21 cellular contexts compared by ENCODE assay signal in genomic region chr11:94613120-94613519, GRCh38. TPM values are rescaled to one million over a fixed set of nuclear protein-coding genes. Genes with fewer than 3 reads are reported as not detected.
DNase-seq lines count a peak whose midpoint lies in the region; ATAC-seq, FAIRE-seq and TF ChIP-seq lines count a peak whose summit lies in the region.
"Had no signal": no experiment of that assay in that cellular context is flagged by ENCODE, and none has a peak within 500 bp of the region (broad histone marks: within the 10 kb centered on the region; RNA-seq: fewer than 3 reads in every experiment).

No MANE protein-coding gene starts in this region.

- H3K4me2 ChIP-seq in GM12878 (ENCODE audit: control insufficient read depth, insufficient read depth), result no peak overlapping the region
- H3K4me2 ChIP-seq: A549; BLaER1 treated with 17β-estradiol and CSF1 and Interleukin-3, amounts not matched to agents 10 nM and 100 nM had no signal

- no peak for TF ChIP-seq POLR2A in GM12878 (IDR thresholded peaks at IDR 0.05; ENCODE audit: low read depth, low read length)
- no peak for TF ChIP-seq POLR2A in body of pancreas (IDR thresholded peaks at IDR 0.05)

- no peak for TF ChIP-seq EP300 in GM12878 (IDR thresholded peaks at IDR 0.05; ENCODE audit: borderline replicate concordance in 1 of 2, control insufficient read depth in 1 of 2, low read depth in 2 of 2, low read length in 2 of 2)

- H2AFZ ChIP-seq in GM12878 (ENCODE audit: control insufficient read depth, low read depth, low read length), result no peak overlapping the region

- no peak for TF ChIP-seq CTCF in GM12878 (IDR thresholded peaks at IDR 0.05 in 2 of 3, conservative IDR thresholded peaks at IDR 0.05 in 1 of 3; ENCODE audit: control insufficient read depth in 2 of 3, extremely low read depth in 1 of 3, insufficient read depth in 1 of 3, low read depth in 3 of 3, low read length in 3 of 3)
- TF ChIP-seq CTCF in body of pancreas (IDR thresholded peaks at IDR 0.05), result no peak

- FAIRE-seq in GM12878 (lab: Jason Lieb, UNC) (no peak), GM19239 (lab: Jason Lieb, UNC) (no peak)
- FAIRE-seq: A549, D721Med, GM12892, GM18507 had no signal

- no peaks in the 10 kb centered on the region for H3K27me3 ChIP-seq in GM12878 (replicated peaks in 1 of 2; ENCODE audit: control insufficient read depth in 2 of 2, insufficient read depth in 2 of 2, low read length in 1 of 2)
- H3K27me3 ChIP-seq in body of pancreas, result no peaks in the 10 kb centered on the region
- H3K27me3 ChIP-seq: BLaER1 treated with 17β-estradiol and CSF1 and Interleukin-3, amounts not matched to agents 10 nM and 100 nM had no signal

- H3K9me3 ChIP-seq in GM12878 (replicated peaks; ENCODE audit: control insufficient read depth, insufficient read depth, low read length), result no peaks in the 10 kb centered on the region; the same call in 2 of the 3 replicates
- H3K9me3 ChIP-seq in body of pancreas, result peaks cover 0 to 14% (median 0%) of the 10 kb centered on the region in 3 donors

- SMC1A ChIA-PET in GM12878 (lab: Charles Lee; ENCODE audit: uncharacterized antibody, unreplicated experiment), result interaction anchor here (0.7 to 3.0 kb wide), 7 partner anchors 7 to 287 kb away, joined by 3 to 16 read pairs (median 3); no protein-coding TSS in a partner anchor

- H3K4me3 ChIP-seq in GM12878, result no peak overlapping the region
- H3K4me3 ChIP-seq in body of pancreas, result no peak overlapping the region
- H3K4me3 ChIP-seq: A549; BLaER1 treated with 17β-estradiol and CSF1 and Interleukin-3, amounts not matched to agents 10 nM and 100 nM had no signal

- peak; percentile 11 for DNase-seq in DMS53 (lab: John Stamatoyannopoulos, UW)
- DNase-seq in DMS53 treated with DMSO at 0.1 percent for 48 hours (lab: John Stamatoyannopoulos, UW; ENCODE audit: unreplicated experiment), result no peak
- DNase-seq in OCI-M1 (lab: John Stamatoyannopoulos, UW), result peak; percentile 14
- no peak for DNase-seq in GM12878 (ENCODE audit: low read depth, low spot score)
- DNase-seq in GM19239 (ENCODE audit: insufficient read length, low spot score), result no peak
- no peak for DNase-seq in body of pancreas
- DNase-seq in iPS-NIHi7 (ENCODE audit: extremely low spot score), result no peak
- DNase-seq: AML-193; Caco-2; Calu3; CD4-positive, alpha-beta T cell; CD8-positive, alpha-beta T cell; DMS79 treated with DMSO at 0.1 percent for 48 hours; GF-D8 had no signal

- no peak for TF ChIP-seq RAD21 in GM12878 (IDR thresholded peaks at IDR 0.05; ENCODE audit: insufficient read depth, low read depth, low read length)

- POLR2A ChIA-PET in GM12878 (lab: Charles Lee), result interaction anchor here (0.8 to 1.5 kb wide), 2 partner anchors 8 to 16 kb away, joined by 3 to 4 read pairs; no protein-coding TSS in a partner anchor

- in situ Hi-C loops in GM12878 (cut with MboI), result no loop called here

- intact Hi-C loops in GM12878 (cut with micrococcal nuclease; ENCODE audit: unreplicated experiment), result no loop called here
- intact Hi-C loops in body of pancreas (cut with DNase I), result no loop called here

- ATAC-seq in GM12878 (no peak), body of pancreas (no peak)
- ATAC-seq: A549; CD8-positive, alpha-beta T cell had no signal

- no peaks in the 10 kb centered on the region for H3K4me1 ChIP-seq in GM12878 (ENCODE audit: control insufficient read depth, insufficient read depth, low read length)
- no peaks in the 10 kb centered on the region for H3K4me1 ChIP-seq in body of pancreas
- H3K4me1 ChIP-seq: A549; BLaER1 treated with 17β-estradiol and CSF1 and Interleukin-3, amounts not matched to agents 10 nM and 100 nM; Caco-2 had no signal

- no peaks in the 10 kb centered on the region for H4K20me1 ChIP-seq in GM12878 (ENCODE audit: control insufficient read depth, insufficient read depth)
- H4K20me1 ChIP-seq: BLaER1 treated with 17β-estradiol and CSF1 and Interleukin-3, amounts not matched to agents 10 nM and 100 nM had no signal

- H3K36me3 ChIP-seq in GM12878 (ENCODE audit: control insufficient read depth in 2 of 2, insufficient read depth in 2 of 2, low read length in 1 of 2) (no peaks in the 10 kb centered on the region), body of pancreas (replicated peaks in 1 of 2; ENCODE audit: insufficient read depth in 1 of 2, low read depth in 2 of 2) (no peaks in the 10 kb centered on the region)

- CTCF ChIA-PET in GM12878 (lab: Yijun Ruan, JAX), result interaction anchor here (0.6 to 5.3 kb wide), 7 partner anchors 9 to 429 kb away, joined by 3 to 36 read pairs (median 3); no protein-coding TSS in a partner anchor

- H3K9ac ChIP-seq in GM12878 (ENCODE audit: control insufficient read depth, insufficient read depth, low read length), result no peak overlapping the region
- H3K9ac ChIP-seq: BLaER1 treated with 17β-estradiol and CSF1 and Interleukin-3, amounts not matched to agents 10 nM and 100 nM had no signal

- BruUV-seq in GM12878 (replicated peaks; lab: Mats Ljungman, UMichigan), result no TSS peak

- RAD21 ChIA-PET in GM12878 (lab: Charles Lee; ENCODE audit: unreplicated experiment), result interaction anchor here (1.5 to 2.1 kb wide), 2 partner anchors 10 to 11 kb away, joined by 4 to 6 read pairs; no protein-coding TSS in a partner anchor

- 0% methylated on average over 1 of the region's 1 CpG for WGBS in GM12878 (ENCODE audit: insufficient coverage, insufficient replicate concordance, low lambda C conversion rate, missing lambda C conversion rate)
- WGBS in body of pancreas, 2 donors, result 94 to 100% methylated on average over 1 of the region's 1 CpG

- no peaks in the 10 kb centered on the region for H3K79me2 ChIP-seq in GM12878 (ENCODE audit: control insufficient read depth, insufficient read depth, low read length)

- H3K27ac ChIP-seq in GM12878 (ENCODE audit: control insufficient read depth, insufficient read depth) (no peak overlapping the region), body of pancreas (no peak overlapping the region)
- H3K27ac ChIP-seq: 22Rv1; A549; BLaER1 treated with 17β-estradiol and CSF1 and Interleukin-3, amounts not matched to agents 10 nM and 100 nM; C4-2B had no signal

TF ChIP-seq in GM12878, 131 proteins besides CTCF, POLR2A, EP300 and RAD21:
- TF ChIP-seq CBX5 (IDR thresholded peaks at IDR 0.05; ENCODE audit: low read depth) (peak; percentile 89; the same call in 1 of the 2 replicates), ETV6 (conservative IDR thresholded peaks at IDR 0.05 in 1 of 2, IDR thresholded peaks at IDR 0.05 in 1 of 2; ENCODE audit: borderline replicate concordance in 1 of 2, low read depth in 1 of 2) (no peak), EED (IDR thresholded peaks at IDR 0.05; ENCODE audit: low read depth) (no peak)

RNA-seq across cellular contexts. Expression of gene PIWIL4, which starts 46.0 kb away (rescaled TPM):
- 1.0 and 1.9 TPM in 2 replicates for total RNA-seq in GM12878 (2013; cell fraction: nucleolus; rRNA removed)
- total RNA-seq in GM12878 (2014; rRNA removed) (0.23 and 0.60 TPM in 2 replicates), GM12878 (2014; rRNA removed; fragmentation: Illumina TruSeq; extraction: Trizol) (0.37 and 0.67 TPM in 2 replicates), GM12878 (2021) (0.46 and 0.53 TPM in 2 replicates), body of pancreas (10 to 100 TPM in 1 of 2 donors, 1 to 10 TPM in 1; 6.5 to 13.2 TPM)
- 0.09 TPM for polyA plus RNA-seq in GM12878 (2011; ENCODE audit: low read depth)
- polyA plus RNA-seq in GM12878 (2011; rRNA removed) (9.5 and 13.3 TPM in 2 replicates), GM12878 (2014; fragmentation: Illumina TruSeq; extraction: Trizol) (0.57 and 1.8 TPM in 2 replicates), GM12878 (2014; fragmentation: Nextera tagmentation; extraction: Ambion mirVana) (under 1 TPM; 0.38 to 0.48 TPM), GM12878 (2014; rRNA removed) (0.34 and 0.36 TPM in 2 replicates), GM12878 (2016; fragmentation: Nextera tagmentation; extraction: Ambion mirVana) (under 1 TPM; 0.42 to 0.73 TPM)
- polyA plus RNA-seq in GM12878 (2011; cell fraction: cytosol; rRNA removed), result 7.9 and 11.7 TPM in 2 replicates
- 10.0 and 12.9 TPM in 2 replicates for polyA plus RNA-seq in GM12878 (2011; cell fraction: nucleus; rRNA removed)
- polyA plus RNA-seq in GM12878 (2012), result 0.20 and 0.22 TPM in 2 replicates
- 9.9 and 10.0 TPM in 2 replicates for polyA minus RNA-seq in GM12878 (2011; rRNA and poly(A)+ RNA removed)
- polyA minus RNA-seq in GM12878 (2011; cell fraction: cytosol; rRNA and poly(A)+ RNA removed), result 2.6 and 3.9 TPM in 2 replicates
- 5.8 and 6.4 TPM in 2 replicates for polyA minus RNA-seq in GM12878 (2011; cell fraction: nucleus; rRNA and poly(A)+ RNA removed)

Comparison
In these comparisons a context has a peak if more than half of its experiments do, and no peak if none do; other contexts are left out.
1. DNase-seq: peak in DMS53 (single experiment) and OCI-M1 (single experiment); none in DMS53 treated with DMSO at 0.1 percent for 48 hours (single experiment), GM12878 (single experiment), GM19239 (single experiment), body of pancreas (0 of 4) and iPS-NIHi7 (single experiment).